Comparison of ENCODE assay signal across 1 cellular context in genomic region chrX:41445781-41446358, GRCh38.
TF ChIP-seq lines count a peak whose summit lies in the region.

No MANE protein-coding gene starts in this region.

TF ChIP-seq in GM12878, 131 proteins besides CTCF, POLR2A, EP300 and RAD21 (continued from another document):
- TF ChIP-seq ZBTB11 (CRISPR knock-in tag; IDR thresholded peaks at IDR 0.05) = no peak
- TF ChIP-seq BMI1 (IDR thresholded peaks at IDR 0.05; ENCODE audit: borderline replicate concordance) = no peak
- no peak for TF ChIP-seq LARP7 (IDR thresholded peaks at IDR 0.05)
- TF ChIP-seq RAD51 (IDR thresholded peaks at IDR 0.05) = no peak
